In genomic region chr10:54133201-54133600, GRCh38 we compare ENCODE assay signal across 13 cellular contexts.
DNase-seq lines count a peak whose midpoint lies in the region; FAIRE-seq and TF ChIP-seq lines count a peak whose summit lies in the region.
"Had no signal": no experiment of that assay in that cellular context is flagged by ENCODE, and none has a peak within 500 bp of the region (broad histone marks: within the 10 kb centered on the region; RNA-seq: fewer than 3 reads in every experiment).

No MANE protein-coding gene starts in this region.

- no peaks in the 10 kb centered on the region for H3K4me1 Mint-ChIP-seq in glutamatergic neuron (ENCODE audit: low read depth, unreplicated experiment)
- H3K4me1 Mint-ChIP-seq: activated T-helper 17 cell treated with anti-CD3 and anti-CD28 coated beads, Interleukin-2, amount 50 U/mL, for 72 hours; memory B cell had no signal

- H3K27ac Mint-ChIP-seq in glutamatergic neuron (ENCODE audit: unreplicated experiment), result no peak overlapping the region
- H3K27ac Mint-ChIP-seq: activated T-helper 17 cell treated with anti-CD3 and anti-CD28 coated beads, Interleukin-2, amount 50 U/mL, for 72 hours; memory B cell had no signal

- no peaks in the 10 kb centered on the region for H3K27me3 Mint-ChIP-seq in glutamatergic neuron (ENCODE audit: unreplicated experiment)
- H3K27me3 Mint-ChIP-seq: activated T-helper 17 cell treated with anti-CD3 and anti-CD28 coated beads, Interleukin-2, amount 50 U/mL, for 72 hours; memory B cell had no signal

- CTCF ChIA-PET in HEK293T (lab: Yijun Ruan, JAX), result interaction anchor here (0.5 to 1.2 kb wide), 3 partner anchors 8 to 305 kb away, joined by 3 read pairs; no protein-coding TSS in a partner anchor

- DNase-seq in HEK293T (ENCODE audit: extremely low spot score) (peak; percentile 7), SK-N-DZ (ENCODE audit: low spot score) (peak; percentile 13), glutamatergic neuron (no peak), anterior cingulate cortex (lab: John Stamatoyannopoulos, UW) (no peak), NCI-H1694 treated with DMSO at 0.1 percent for 48 hours (lab: John Stamatoyannopoulos, UW) (no peak), NCI-H1436 (lab: John Stamatoyannopoulos, UW) (no peak), OCI-M2 (lab: John Stamatoyannopoulos, UW; ENCODE audit: unreplicated experiment) (no peak)
- DNase-seq: activated CD4-positive, alpha-beta T cell treated with anti-CD3 and anti-CD28 coated beads for 1 hour; AML-193; NCI-H187 treated with DMSO at 0.1 percent for 48 hours had no signal

- H3K9me3 Mint-ChIP-seq in glutamatergic neuron (ENCODE audit: unreplicated experiment), result no peaks in the 10 kb centered on the region

- no peaks in the 10 kb centered on the region for H3K36me3 Mint-ChIP-seq in glutamatergic neuron (ENCODE audit: unreplicated experiment)
- H3K36me3 Mint-ChIP-seq: memory B cell had no signal

- peak; percentile 25 for FAIRE-seq in A204.1 (lab: Jason Lieb, UNC)

- TF ChIP-seq CTCF in glutamatergic neuron (IDR thresholded peaks at IDR 0.05; ENCODE audit: partially characterized antibody, unreplicated experiment), result peak; percentile 27

- no peak overlapping the region for H3K4me3 Mint-ChIP-seq in glutamatergic neuron (ENCODE audit: unreplicated experiment)
- H3K4me3 Mint-ChIP-seq: activated T-helper 17 cell treated with anti-CD3 and anti-CD28 coated beads, Interleukin-2, amount 50 U/mL, for 72 hours; memory B cell had no signal

- POLR2A ChIA-PET in HEK293T (lab: Yijun Ruan, JAX), result no interaction called here

TF ChIP-seq in HEK293T, 16 proteins besides CTCF, POLR2A, EP300 and RAD21:
- TF ChIP-seq TARDBP (IDR thresholded peaks at IDR 0.05), result no peak
- TF ChIP-seq FOXM1 (IDR thresholded peaks at IDR 0.05; ENCODE audit: borderline replicate concordance), result no peak
- TF ChIP-seq FOXK2 (IDR thresholded peaks at IDR 0.05), result no peak
- no peak for TF ChIP-seq ELF4 (IDR thresholded peaks at IDR 0.05)
- no peak for TF ChIP-seq ARNT (IDR thresholded peaks at IDR 0.05)
- TF ChIP-seq LEF1 (IDR thresholded peaks at IDR 0.05; ENCODE audit: borderline replicate concordance), result no peak
- TF ChIP-seq BHLHE40 (IDR thresholded peaks at IDR 0.05; ENCODE audit: borderline replicate concordance), result no peak
- TF ChIP-seq SP1 (IDR thresholded peaks at IDR 0.05), result no peak
- TF ChIP-seq CTBP1 (IDR thresholded peaks at IDR 0.05; ENCODE audit: borderline replicate concordance), result no peak
- no peak for TF ChIP-seq FOXA1 (IDR thresholded peaks at IDR 0.05)

Comparison
In these comparisons a context has a peak if more than half of its experiments do, and no peak if none do; other contexts are left out.
1. DNase-seq: peak in HEK293T (single experiment) and SK-N-DZ (single experiment); none in glutamatergic neuron (single experiment), anterior cingulate cortex (0 of 58), NCI-H1694 treated with DMSO at 0.1 percent for 48 hours (single experiment), NCI-H1436 (single experiment) and OCI-M2 (single experiment).